Comparison of ENCODE assay signal across 7 cellular contexts in the genomic region with DNA sequence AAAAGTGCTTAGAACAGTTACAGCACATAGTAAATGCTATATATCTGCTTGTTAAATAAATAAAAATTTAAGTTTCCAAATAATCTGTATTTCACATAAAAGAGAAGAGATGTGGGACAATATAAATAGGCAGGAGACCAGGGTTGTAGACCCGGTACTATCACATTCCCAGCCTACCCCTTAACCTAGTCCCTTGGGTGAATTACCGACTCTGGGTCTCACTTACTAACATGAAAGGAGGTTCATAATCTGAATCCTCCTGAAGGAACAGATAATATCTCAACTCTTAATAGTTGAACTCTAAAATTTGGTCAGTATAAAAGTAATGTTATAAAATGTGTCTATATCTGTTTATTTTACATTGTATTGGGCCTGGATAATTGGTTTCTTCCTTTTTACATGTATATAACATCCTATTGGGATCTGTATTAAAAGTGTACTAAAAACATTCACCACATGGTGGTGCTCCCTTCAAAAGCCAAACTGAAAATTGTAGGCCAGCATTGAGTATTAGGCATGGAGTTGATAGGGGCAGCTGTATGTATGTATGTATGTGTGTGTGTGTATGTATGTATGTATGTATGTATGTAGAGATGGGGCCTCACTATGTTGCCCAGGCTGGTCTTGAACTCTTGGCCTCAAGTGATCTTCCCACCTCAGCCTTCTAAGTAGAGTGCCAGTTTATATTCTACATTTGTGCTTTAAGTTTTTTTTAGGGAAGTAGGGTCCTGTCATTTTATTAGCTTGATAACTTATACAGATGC.
DNase-seq lines count a peak whose midpoint lies in the region; ATAC-seq and TF ChIP-seq lines count a peak whose summit lies in the region.

No MANE protein-coding gene starts in this region.

- H3K36me3 ChIP-seq in PC-9 (ENCODE audit: low read depth) = no peaks in the 10 kb centered on the region
- no peaks in the 10 kb centered on the region for H3K36me3 ChIP-seq in lower lobe of right lung

- intact Hi-C loops in PC-9 (cut with micrococcal nuclease; ENCODE audit: unreplicated experiment) = loop anchor here (1.0 to 5.0 kb wide), 3 partner anchors 64 to 276 kb away; no protein-coding TSS in a partner anchor
- intact Hi-C loops in lower lobe of right lung (cut with DNase I) = no loop called here

- H3K27me3 ChIP-seq in PC-9 (ENCODE audit: insufficient read depth, low read depth) = no peaks in the 10 kb centered on the region
- no peaks in the 10 kb centered on the region for H3K27me3 ChIP-seq in lower lobe of right lung (ENCODE audit: low read depth)

- H2AFZ ChIP-seq in PC-9 = no peak overlapping the region

- H3F3A ChIP-seq in PC-9 (ENCODE audit: insufficient read depth, low read depth) = no peaks in the 10 kb centered on the region

- ATAC-seq in lower lobe of right lung = peak; percentile 68 to 79
- ATAC-seq in GM21381 (IDR thresholded peaks at IDR 0.05; ENCODE audit: unreplicated experiment) = no peak

- H3K27ac ChIP-seq in PC-9 = no peak overlapping the region
- H3K27ac ChIP-seq in lower lobe of right lung = no peak overlapping the region

- peaks cover 17% of the 10 kb centered on the region for H4K20me1 ChIP-seq in PC-9 (ENCODE audit: insufficient read depth)

- H3K9me2 ChIP-seq in PC-9 (ENCODE audit: insufficient read depth) = no peaks in the 10 kb centered on the region

- H3K4me1 ChIP-seq in PC-9 (replicated peaks; ENCODE audit: insufficient read depth) (no peaks in the 10 kb centered on the region), lower lobe of right lung (peaks cover 17% of the 10 kb centered on the region)

- no peak overlapping the region for H3K4me3 ChIP-seq in PC-9
- no peak overlapping the region for H3K4me3 ChIP-seq in lower lobe of right lung

- CTCF ChIA-PET in PC-9 (lab: Charles Lee) = interaction anchor here (0.6 to 1.3 kb wide), 7 partner anchors 11 to 94 kb away, joined by 3 to 14 read pairs (median 4); no protein-coding TSS in a partner anchor

- in situ Hi-C loops in G401 (cut with HindIII; ENCODE audit: low sequenced_read_pairs) = no loop called here

- no TSS peak for BruUV-seq in PC-9 (replicated peaks; lab: Mats Ljungman, UMichigan)

- TF ChIP-seq CTCF in PC-9 (conservative IDR thresholded peaks at IDR 0.05) (peak; percentile 80), lower lobe of right lung (IDR thresholded peaks at IDR 0.05) (peak; percentile 54)

- H3K9me3 ChIP-seq in PC-9 (ENCODE audit: insufficient read depth, low read depth) (peaks cover 3% of the 10 kb centered on the region; the same call in 1 of the 2 replicates), lower lobe of right lung (no peaks in the 10 kb centered on the region)

- POLR2A ChIA-PET in PC-9 (lab: Charles Lee; ENCODE audit: unreplicated experiment) = no interaction called here

- DNase-seq in G401 (ENCODE audit: low spot score) (peak; percentile 51), KG1 (lab: John Stamatoyannopoulos, UW) (peak; percentile 30), PC-9 (peak; percentile 7 to 46), dedifferentiated amniotic fluid mesenchymal stem cell (ENCODE audit: extremely low spot score) (peak; percentile 66), lower lobe of right lung (no peak), activated gamma-delta T cell (lab: John Stamatoyannopoulos, UW) (no peak)

- H3K79me2 ChIP-seq in PC-9 (ENCODE audit: low read depth) = no peaks in the 10 kb centered on the region

- H3K4me2 ChIP-seq in PC-9 = no peak overlapping the region

Comparison
In these comparisons a context has a peak if more than half of its experiments do, and no peak if none do; other contexts are left out.
1. DNase-seq: peak in G401 (single experiment), KG1 (single experiment), PC-9 (2 of 2) and dedifferentiated amniotic fluid mesenchymal stem cell (single experiment); none in lower lobe of right lung (single experiment) and activated gamma-delta T cell (single experiment).